11 cellular contexts compared by ENCODE assay signal in the genomic region with DNA sequence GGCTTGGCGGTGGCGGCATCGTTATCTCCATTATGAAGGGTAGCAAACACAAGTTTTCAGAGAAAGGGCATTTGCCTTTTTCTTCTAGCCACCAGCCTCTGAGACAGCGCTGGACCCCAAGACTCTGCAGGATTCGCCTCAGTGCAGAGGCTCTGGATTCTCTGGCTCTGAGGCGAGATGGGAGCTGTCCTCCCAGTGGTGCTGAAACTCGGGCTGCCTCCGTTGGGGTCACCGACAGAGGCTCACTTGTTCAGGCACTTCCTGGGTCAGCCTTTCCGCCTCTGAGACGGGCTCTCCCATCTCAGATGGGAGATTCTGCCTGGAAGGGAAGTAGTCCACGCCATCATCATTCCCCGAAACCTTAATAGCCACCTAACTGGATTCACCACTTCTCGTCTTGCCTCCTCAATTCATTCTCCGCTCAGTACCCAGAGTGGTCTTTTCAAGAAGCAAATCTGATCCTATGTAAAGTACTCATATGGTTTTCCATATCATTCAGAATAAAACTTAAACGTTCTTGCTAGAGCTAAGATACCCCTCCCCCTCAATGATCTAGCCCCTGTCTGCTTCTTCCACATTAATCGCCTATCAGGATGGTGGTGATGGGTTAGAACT.
DNase-seq lines count a peak whose midpoint lies in the region; ATAC-seq and TF ChIP-seq lines count a peak whose summit lies in the region.
"Had no signal": no experiment of that assay in that cellular context is flagged by ENCODE, and none has a peak within 500 bp of the region (broad histone marks: within the 10 kb centered on the region; RNA-seq: fewer than 3 reads in every experiment).

No MANE protein-coding gene starts in this region.

- no peaks in the 10 kb centered on the region for H3K9me3 ChIP-seq in right lobe of liver

- no peak overlapping the region for H3K4me3 ChIP-seq in right lobe of liver

- H3K36me3 ChIP-seq in right lobe of liver: no peaks in the 10 kb centered on the region

- no peak overlapping the region for H3K4me3 Mint-ChIP-seq in osteocyte (ENCODE audit: unreplicated experiment)
- H3K4me3 Mint-ChIP-seq: activated naive CD8-positive, alpha-beta T cell; stimulated activated naive CD8-positive, alpha-beta T cell treated with anti-CD3 and anti-CD28 coated beads, Interleukin-15, Interleukin-2, amounts not matched to agents 100 ng/mL and 50 ng/mL, for 24 hours had no signal

- no peaks in the 10 kb centered on the region for H3K9me3 Mint-ChIP-seq in osteocyte (ENCODE audit: unreplicated experiment)
- H3K9me3 Mint-ChIP-seq: stimulated activated naive CD8-positive, alpha-beta T cell treated with anti-CD3 and anti-CD28 coated beads, Interleukin-15, Interleukin-2, amounts not matched to agents 100 ng/mL and 50 ng/mL, for 24 hours had no signal

- H3K4me1 Mint-ChIP-seq in osteocyte (ENCODE audit: unreplicated experiment): no peaks in the 10 kb centered on the region

- 15% methylated on average over 11 of the region's 17 CpGs for WGBS in right lobe of liver (ENCODE audit: insufficient coverage, low coverage, low lambda C conversion rate, missing lambda C conversion rate)

- no peaks in the 10 kb centered on the region for H3K36me3 Mint-ChIP-seq in osteocyte (ENCODE audit: unreplicated experiment)

- intact Hi-C loops in right lobe of liver (cut with DNase I): no loop called here

- H3K27me3 ChIP-seq in right lobe of liver: peaks cover 0 to 7% of the 10 kb centered on the region in 2 donors

- peaks cover 62% of the 10 kb centered on the region for H3K27me3 Mint-ChIP-seq in osteocyte (ENCODE audit: unreplicated experiment)

- no peak for TF ChIP-seq POLR2A in right lobe of liver (IDR thresholded peaks at IDR 0.05)

- H3K27ac Mint-ChIP-seq in osteocyte (ENCODE audit: unreplicated experiment): no peak overlapping the region
- H3K27ac Mint-ChIP-seq: activated naive CD8-positive, alpha-beta T cell; stimulated activated naive CD8-positive, alpha-beta T cell treated with anti-CD3 and anti-CD28 coated beads, Interleukin-15, Interleukin-2, amounts not matched to agents 100 ng/mL and 50 ng/mL, for 24 hours had no signal

- TF ChIP-seq CTCF in right lobe of liver (IDR thresholded peaks at IDR 0.05) (no peak), GM20000 (IDR thresholded peaks at IDR 0.05; ENCODE audit: extremely low read depth, missing control alignments) (no peak), osteocyte (IDR thresholded peaks at IDR 0.05) (no peak)

- no peaks in the 10 kb centered on the region for H3K4me1 ChIP-seq in right lobe of liver

- DNase-seq in COLO829 (ENCODE audit: low spot score) (peak; percentile 74), LHCN-M2 (ENCODE audit: low read depth) (peak; percentile 34), astrocyte of the hippocampus (ENCODE audit: low read depth, low spot score) (peak; percentile 78), right lobe of liver (peak in 1 of 3 donors; percentile 40), NCI-H345 treated with DMSO at 0.1 percent for 48 hours (lab: John Stamatoyannopoulos, UW; ENCODE audit: unreplicated experiment) (no peak), GM20000 (ENCODE audit: low spot score) (no peak), osteocyte (ENCODE audit: extremely low spot score, unreplicated experiment) (no peak)
- DNase-seq: NCI-H1417 had no signal

- ATAC-seq in right lobe of liver (peak in 3 of 4 donors; percentile 29 to 71 (median 46)), HG02981 (IDR thresholded peaks at IDR 0.05; ENCODE audit: unreplicated experiment) (no peak)

- H3K27ac ChIP-seq in right lobe of liver: no peak overlapping the region

Comparison
In these comparisons a context has a peak if more than half of its experiments do, and no peak if none do; other contexts are left out.
1. DNase-seq: peak in COLO829 (single experiment), LHCN-M2 (single experiment) and astrocyte of the hippocampus (single experiment); none in NCI-H345 treated with DMSO at 0.1 percent for 48 hours (single experiment), GM20000 (single experiment) and osteocyte (single experiment).